In genomic region chr1:21572141-21572540, GRCh38 we compare ENCODE assay signal across 21 cellular contexts.
DNase-seq lines count a peak whose midpoint lies in the region; ATAC-seq, FAIRE-seq and TF ChIP-seq lines count a peak whose summit lies in the region.
"Had no signal": no experiment of that assay in that cellular context is flagged by ENCODE, and none has a peak within 500 bp of the region (broad histone marks: within the 10 kb centered on the region; RNA-seq: fewer than 3 reads in every experiment).

No MANE protein-coding gene starts in this region.

- H3K27me3 ChIP-seq in K562 (ENCODE audit: control insufficient read depth in 2 of 2, insufficient read depth in 2 of 2, low read length in 2 of 2): peaks cover 0 to 12% of the 10 kb centered on the region in 2 experiments; a peak in 1 of 5 replicates
- H3K27me3 ChIP-seq in osteoblast (ENCODE audit: insufficient read depth, low read length): no peaks in the 10 kb centered on the region

- TF ChIP-seq CTCF in K562 (IDR thresholded peaks at IDR 0.05 in 2 of 3, conservative IDR thresholded peaks at IDR 0.05 in 1 of 3; ENCODE audit: insufficient read depth in 2 of 3, low read depth in 1 of 3, low read length in 3 of 3) (no peak), osteoblast (IDR thresholded peaks at IDR 0.05; ENCODE audit: extremely low read depth, low read depth, low read length) (no peak)

- TF ChIP-seq RAD21 in K562 (CRISPR knock-in tag; conservative IDR thresholded peaks at IDR 0.05 in 1 of 2, IDR thresholded peaks at IDR 0.05 in 1 of 2): no peak

- H3K79me2 ChIP-seq in K562 (ENCODE audit: control insufficient read depth, insufficient read depth, low read length) (no peaks in the 10 kb centered on the region), osteoblast (ENCODE audit: insufficient read depth, low read length) (no peaks in the 10 kb centered on the region)

- H3K9ac ChIP-seq in K562 (ENCODE audit: insufficient read depth in 1 of 2, low read depth in 2 of 2, low read length in 2 of 2): no peak overlapping the region

- no peak for TF ChIP-seq POLR2A in K562 (conservative IDR thresholded peaks at IDR 0.05)

- POLR2A ChIA-PET in K562 (lab: Yijun Ruan, JAX): no interaction called here

- peaks cover 4% of the 10 kb centered on the region; the same call in 1 of the 2 replicates for H4K20me1 ChIP-seq in K562 (replicated peaks; ENCODE audit: control insufficient read depth, insufficient read depth, low read length)
- H4K20me1 ChIP-seq in osteoblast (ENCODE audit: insufficient read depth, low read length): peaks cover 3% of the 10 kb centered on the region

- FAIRE-seq in K562 (lab: Jason Lieb, UNC): no peak
- FAIRE-seq: GM12892, GM19239, H1 had no signal

- 8% methylated on average over 3 of the region's 3 CpGs for WGBS in K562 (ENCODE audit: insufficient coverage, low coverage, missing lambda C conversion rate)

- intact Hi-C loops in K562 (cut with micrococcal nuclease): loop anchor here (10.0 kb wide), 1 partner anchor 197 kb away; no protein-coding TSS in a partner anchor

- no peaks in the 10 kb centered on the region for H3K36me3 ChIP-seq in K562 (ENCODE audit: control insufficient read depth, insufficient read depth, low read length)
- H3K36me3 ChIP-seq in osteoblast (ENCODE audit: insufficient read depth, low read length): no peaks in the 10 kb centered on the region
- H3K36me3 ChIP-seq: HAP-1 had no signal

- TF ChIP-seq EP300 in K562 (IDR thresholded peaks at IDR 0.05; ENCODE audit: low read length): no peak

- ATAC-seq in K562: no peak

- no TSS peak for BruUV-seq in K562 (replicated peaks; lab: Mats Ljungman, UMichigan)

- in situ Hi-C loops in K562 (cut with MboI): no loop called here

- CTCF ChIA-PET in K562 (lab: Yijun Ruan, JAX; ENCODE audit: low intra/inter-chr PET ratio): interaction anchor here (3.5 kb wide), 1 partner anchor 202 kb away, joined by 27 read pairs; no protein-coding TSS in a partner anchor

- H3K27ac ChIP-seq in K562 (ENCODE audit: extremely low read depth, low read depth, low read length) (no peak overlapping the region), osteoblast (ENCODE audit: low read depth, low read length) (no peak overlapping the region)

- H3K4me3 ChIP-seq in K562 (no peak overlapping the region), osteoblast (ENCODE audit: insufficient read depth, low read length) (no peak overlapping the region)
- H3K4me3 ChIP-seq: HAP-1 had no signal

- DNase-seq in NCI-H1694 treated with DMSO at 0.1 percent for 48 hours (lab: John Stamatoyannopoulos, UW): peak; percentile 9
- no peak for DNase-seq in NCI-H1694 (lab: John Stamatoyannopoulos, UW)
- peak; percentile 16 for DNase-seq in NCI-H1092 (lab: John Stamatoyannopoulos, UW)
- no peak for DNase-seq in K562 (ENCODE audit: extremely low read depth in 1 of 4, low spot score in 3 of 4)
- peak; percentile 13 for DNase-seq in osteoblast (ENCODE audit: insufficient read length, low spot score, missing footprints)
- no peak for DNase-seq in GM19240 (ENCODE audit: insufficient read length, low spot score)
- no peak for DNase-seq in NCI-H2227 (lab: John Stamatoyannopoulos, UW; ENCODE audit: unreplicated experiment)
- no peak for DNase-seq in HUDEP-2 (lab: John Stamatoyannopoulos, UW; ENCODE audit: unreplicated experiment in 76 of 76)
- DNase-seq: 8988T; C1 segment of cervical spinal cord; Calu3; CD4-positive, alpha-beta T cell; DMS153; DMS79 treated with DMSO at 0.1 percent for 48 hours; EL; GDM1; HFFc6 had no signal

- H3K9me1 ChIP-seq in K562 (ENCODE audit: control insufficient read depth, insufficient read depth, low read length): no peaks in the 10 kb centered on the region

- H3K4me1 ChIP-seq in K562 (replicated peaks in 1 of 2; ENCODE audit: control insufficient read depth in 2 of 2, insufficient read depth in 2 of 2, low read length in 2 of 2) (peaks cover 4 to 27% of the 10 kb centered on the region in 2 experiments; a peak in 4 of 5 replicates), osteoblast (ENCODE audit: insufficient read depth, low read length) (peaks cover 31% of the 10 kb centered on the region)

- no peak overlapping the region for H2AFZ ChIP-seq in K562 (ENCODE audit: low read depth, low read length)
- no peak overlapping the region for H2AFZ ChIP-seq in osteoblast (ENCODE audit: low read length)

- H3K4me2 ChIP-seq in K562 (ENCODE audit: insufficient read depth, low read length): no peak overlapping the region
- no peak overlapping the region for H3K4me2 ChIP-seq in osteoblast (ENCODE audit: insufficient read depth, low read length)

- H3K9me3 ChIP-seq in K562 (replicated peaks; ENCODE audit: control insufficient read depth, insufficient read depth, low read depth, low read length) (no peaks in the 10 kb centered on the region), osteoblast (ENCODE audit: low read depth, low read length) (peaks cover 2% of the 10 kb centered on the region)
- H3K9me3 ChIP-seq: HAP-1 had no signal

TF ChIP-seq in K562, 482 proteins besides CTCF, POLR2A, EP300 and RAD21:
- 0 out of 2 replicates have a peak, but pooled peaks have one; percentile 12 for TF ChIP-seq ZFX (CRISPR knock-in tag; IDR thresholded peaks at IDR 0.05)
- no peak for TF ChIP-seq ZNF146 (CRISPR knock-in tag; IDR thresholded peaks at IDR 0.05; ENCODE audit: unreplicated experiment)

Comparison
In these comparisons a context has a peak if more than half of its experiments do, and no peak if none do; other contexts are left out.
1. DNase-seq: peak in NCI-H1694 treated with DMSO at 0.1 percent for 48 hours (single experiment), NCI-H1092 (single experiment) and osteoblast (single experiment); none in NCI-H1694 (single experiment), K562 (0 of 4), GM19240 (single experiment), NCI-H2227 (single experiment) and HUDEP-2 (0 of 76).